In genomic region chr17:17236295-17237025, GRCh38 we compare ENCODE assay signal across 8 cellular contexts. TPM values are rescaled to one million over a fixed set of nuclear protein-coding genes. Genes with fewer than 3 reads are reported as not detected.
DNase-seq lines count a peak whose midpoint lies in the region; ATAC-seq and TF ChIP-seq lines count a peak whose summit lies in the region.

No MANE protein-coding gene starts in this region.

- H3K9me3 ChIP-seq in NT2/D1 (ENCODE audit: insufficient read depth, low read length): no peaks in the 10 kb centered on the region
- H3K9me3 ChIP-seq in left lung: no peaks in the 10 kb centered on the region

- H3K36me3 ChIP-seq in NT2/D1 (ENCODE audit: insufficient read depth, insufficient read length, low read length): peaks cover 14% of the 10 kb centered on the region
- H3K36me3 ChIP-seq in left lung: peaks cover 0 to 17% of the 10 kb centered on the region in 2 donors

- H3K4me1 ChIP-seq in NT2/D1 (ENCODE audit: insufficient read depth, insufficient read length) (no peaks in the 10 kb centered on the region), left lung (peaks cover 9 to 33% of the 10 kb centered on the region in 2 donors)

- in situ Hi-C loops in G401 (cut with HindIII; ENCODE audit: low sequenced_read_pairs): no loop called here

- ATAC-seq in HG02571 (IDR thresholded peaks at IDR 0.05; ENCODE audit: unreplicated experiment) (peak; percentile 4), left lung (peak; percentile 51), HG03139 (IDR thresholded peaks at IDR 0.05; ENCODE audit: unreplicated experiment) (no peak)

- no peak for TF ChIP-seq CTCF in left lung (IDR thresholded peaks at IDR 0.05)

- peak overlapping the region; percentile 91 for H3K9ac ChIP-seq in NT2/D1 (ENCODE audit: insufficient read length, low read depth)

- H3K27me3 ChIP-seq in NT2/D1 (ENCODE audit: insufficient read depth, insufficient read length) (no peaks in the 10 kb centered on the region), left lung (no peaks in the 10 kb centered on the region)

- H3K27ac ChIP-seq in caudate nucleus (ENCODE audit: low read depth, low read length) (peak overlapping the region; percentile 100), left lung (peak overlapping the region; percentile 94 to 97), substantia nigra (ENCODE audit: low read depth, low read length, poor library complexity, severe bottlenecking) (peak overlapping the region; percentile 100)

- peak; percentile 60 for DNase-seq in G401 (ENCODE audit: low spot score)
- no peak for DNase-seq in NT2/D1 (ENCODE audit: low read depth, low spot score)
- DNase-seq in caudate nucleus (lab: John Stamatoyannopoulos, UW): peak in 8 of 61 donors; percentile 22 to 66 (median 42)
- DNase-seq in left lung: no peak
- DNase-seq in substantia nigra (lab: John Stamatoyannopoulos, UW): peak in 4 of 49 donors; percentile 11 to 37 (median 29)
- DNase-seq in NCI-H526 treated with DMSO at 0.1 percent for 48 hours (lab: John Stamatoyannopoulos, UW): no peak

- intact Hi-C loops in left lung (cut with DNase I): no loop called here

- H3K4me3 ChIP-seq in NT2/D1 (ENCODE audit: insufficient read length, low read depth) (peak overlapping the region; percentile 67), left lung (peak overlapping the region; percentile 79 to 99)

RNA-seq across cellular contexts. Expression of gene FLCN, which starts 0.5 kb away (rescaled TPM):
- total RNA-seq in G401 (2014; rRNA removed; shearing (Covaris generic)): 66.2 and 75.3 TPM in 2 replicates
- 10 to 100 TPM; 73.4 to 80.1 TPM for total RNA-seq in left lung

RNA-seq across cellular contexts. Expression of gene PLD6, which starts 30.3 kb away (rescaled TPM):
- total RNA-seq in G401 (2014; rRNA removed; shearing (Covaris generic)): 12.4 and 16.2 TPM in 2 replicates
- 1 to 10 TPM; 3.4 to 5.6 TPM for total RNA-seq in left lung

RNA-seq across cellular contexts. Expression of gene COPS3, which starts 44.6 kb away (rescaled TPM):
- total RNA-seq in G401 (2014; rRNA removed; shearing (Covaris generic)): 162 and 165 TPM in 2 replicates
- total RNA-seq in left lung: 10 to 100 TPM; 48.4 to 63.7 TPM
